In genomic region chr3:81437683-81438082, GRCh38 we compare ENCODE assay signal across 27 cellular contexts.
"Had no signal": no experiment of that assay in that cellular context is flagged by ENCODE, and none has a peak within 500 bp of the region (broad histone marks: within the 10 kb centered on the region; RNA-seq: fewer than 3 reads in every experiment).

No MANE protein-coding gene starts in this region.

- H3K9me3 ChIP-seq: Peyer's patch, SJCRH30 had no signal

- H3K9ac ChIP-seq: KMS-11 had no signal

- ATAC-seq: activated T-helper 17 cell treated with anti-CD3 and anti-CD28 coated beads, Interleukin-2, amount 50 U/mL, for 72 hours; T-helper 17 cell had no signal

- H3K27ac ChIP-seq: KMS-11, Peyer's patch, RWPE1, SJCRH30 had no signal

- H3K4me1 ChIP-seq: Peyer's patch, SJCRH30 had no signal

- H3K36me3 ChIP-seq: Peyer's patch, SJCRH30 had no signal

- H3K27me3 ChIP-seq: Peyer's patch, SJCRH30 had no signal

- DNase-seq: activated B cell treated with CpG ODN at 0.5 μM for 24 hours; activated CD4-positive, alpha-beta memory T cell treated with anti-CD3 and anti-CD28 coated beads for 36 hours; activated CD4-positive, alpha-beta T cell treated with anti-CD3 and anti-CD28 coated beads for 1 hour; activated CD4-positive, alpha-beta T cell treated with anti-CD3 and anti-CD28 coated beads, Interleukin-2, amount 10 ng/mL, durations not matched to agents 24 days and 14 days; activated CD8-positive, alpha-beta memory T cell treated with anti-CD3 and anti-CD28 coated beads for 24 hours; activated gamma-delta T cell; activated naive CD4-positive, alpha-beta T cell treated with anti-CD3 and anti-CD28 coated beads for 36 hours; activated naive CD8-positive, alpha-beta T cell treated with anti-CD3 and anti-CD28 coated beads for 36 hours; activated T-cell treated with anti-CD3 and anti-CD28 coated beads for 4 hours; activated T-cell treated with anti-CD3 and anti-CD28 coated beads, Interleukin-2, amount 50 U/mL, for 48 hours; NCI-H1092; NCI-H1417; NCI-H1930; NCI-H2171; NCI-H2227 treated with DMSO at 0.1 percent for 48 hours; NCI-H446 treated with DMSO at 0.1 percent for 48 hours; NCI-H524 treated with DMSO at 0.1 percent for 48 hours; NCI-H774; NK-92 treated with Interleukin-12 subunit alpha and Interleukin-12 subunit beta, amount 100 ng/mL, for 24 hours; Peyer's patch; Right ventricle myocardium superior; SJCRH30; T-helper 17 cell; T-helper 9 cell had no signal

- H3K4me3 ChIP-seq: Peyer's patch, SJCRH30 had no signal

- H3K4me2 ChIP-seq: KMS-11 had no signal
